Comparison of ENCODE assay signal across 18 cellular contexts in the genomic region with DNA sequence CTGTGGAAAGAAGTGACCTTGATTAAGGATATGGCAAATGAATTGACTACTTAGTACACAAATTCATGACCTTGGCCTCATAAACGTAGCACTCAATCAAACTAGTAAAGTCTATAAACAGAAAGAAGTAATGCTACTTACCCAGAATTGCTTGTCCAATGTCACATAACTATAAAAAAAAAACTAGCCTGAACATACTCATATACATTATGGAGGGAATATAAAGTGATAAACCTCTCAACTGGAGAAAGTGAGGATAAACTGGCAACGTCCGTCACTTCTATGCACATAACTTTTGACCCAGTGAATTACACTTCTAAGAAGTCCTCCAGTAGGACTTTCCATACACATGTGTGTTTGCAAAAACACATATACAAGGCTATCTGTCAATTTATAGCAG. TPM values are rescaled to one million over a fixed set of nuclear protein-coding genes. Genes with fewer than 3 reads are reported as not detected.
A peak's percentile ranks its signal among the peaks of the same experiment; 100 is the strongest.
DNase-seq lines count a peak whose midpoint lies in the region; ATAC-seq and TF ChIP-seq lines count a peak whose summit lies in the region.
"Had no signal": no experiment of that assay in that cellular context is flagged by ENCODE, and none has a peak within 500 bp of the region (broad histone marks: within the 10 kb centered on the region; RNA-seq: fewer than 3 reads in every experiment).

No MANE protein-coding gene starts in this region.

- no peaks in the 10 kb centered on the region for H3K9me2 ChIP-seq in PC-9 (ENCODE audit: insufficient read depth)

- BruUV-seq in PC-9 (replicated peaks; lab: Mats Ljungman, UMichigan) = no TSS peak

- H3K9me3 Mint-ChIP-seq in progenitor cell of endocrine pancreas (ENCODE audit: low read depth) = no peaks in the 10 kb centered on the region
- H3K9me3 Mint-ChIP-seq: CD8-positive, alpha-beta T cell; HFFc6 had no signal

- POLR2A ChIA-PET in PC-9 (lab: Charles Lee; ENCODE audit: unreplicated experiment) = no interaction called here

- H3K4me1 ChIP-seq in PC-9 (replicated peaks; ENCODE audit: insufficient read depth) (peaks cover 79% of the 10 kb centered on the region), transverse colon (peaks cover 26 to 61% (median 46%) of the 10 kb centered on the region in 4 donors)

- intact Hi-C loops in PC-9 (cut with micrococcal nuclease; ENCODE audit: unreplicated experiment) (no loop called here), left colon (cut with DNase I, micrococcal nuclease) (no loop called here), transverse colon (cut with DNase I; ENCODE audit: low total_unique reads) (no loop called here)

- H3K4me3 ChIP-seq in PC-9 (0 out of 2 replicates have a peak overlapping the region, but pooled peaks have one; percentile 29), transverse colon (no peak overlapping the region)
- H3K4me3 ChIP-seq: BLaER1 treated with 17β-estradiol and CSF1 and Interleukin-3, amounts not matched to agents 10 nM and 100 nM had no signal

- in situ Hi-C loops in transverse colon (cut with MboI; ENCODE audit: low pct_ligation_motif_present in 1 of 4, low pct_unique_long_range_greater_than_20kb in 1 of 4, low sequenced_read_pairs in 3 of 4) = no loop called here

- no peaks in the 10 kb centered on the region for H3K36me3 Mint-ChIP-seq in progenitor cell of endocrine pancreas (ENCODE audit: insufficient read depth)
- H3K36me3 Mint-ChIP-seq: CD8-positive, alpha-beta T cell had no signal

- H3K9me3 ChIP-seq in PC-9 (ENCODE audit: insufficient read depth, low read depth) (no peaks in the 10 kb centered on the region), transverse colon (no peaks in the 10 kb centered on the region)

- no peak overlapping the region for H2AFZ ChIP-seq in PC-9

- no peak overlapping the region for H3K4me3 Mint-ChIP-seq in progenitor cell of endocrine pancreas (ENCODE audit: low read depth)
- H3K4me3 Mint-ChIP-seq: B cell; CD8-positive, alpha-beta T cell; HFFc6 had no signal

- H3K27ac ChIP-seq in PC-9 (peak overlapping the region; percentile 96), transverse colon (peak overlapping the region; percentile 46 to 85 (median 68))
- H3K27ac ChIP-seq: BLaER1 treated with 17β-estradiol and CSF1 and Interleukin-3, amounts not matched to agents 10 nM and 100 nM had no signal

- no peaks in the 10 kb centered on the region for H3K79me2 ChIP-seq in PC-9 (ENCODE audit: low read depth)

- H3K27ac Mint-ChIP-seq in progenitor cell of endocrine pancreas = no peak overlapping the region
- H3K27ac Mint-ChIP-seq: B cell; CD8-positive, alpha-beta T cell; HFFc6 had no signal

- ATAC-seq in left colon = peak; percentile 64
- no peak for ATAC-seq in GM21526 (IDR thresholded peaks at IDR 0.05; ENCODE audit: low FRiP score, unreplicated experiment)
- no peak for ATAC-seq in HG03139 (IDR thresholded peaks at IDR 0.05; ENCODE audit: unreplicated experiment)
- ATAC-seq: CD8-positive, alpha-beta T cell; HCT116 had no signal

- no peak for TF ChIP-seq CTCF in PC-9 (conservative IDR thresholded peaks at IDR 0.05)
- no peak for TF ChIP-seq CTCF in transverse colon (IDR thresholded peaks at IDR 0.05)
- no peak for TF ChIP-seq CTCF in progenitor cell of endocrine pancreas (IDR thresholded peaks at IDR 0.05; ENCODE audit: unreplicated experiment)

- H4K20me1 ChIP-seq in PC-9 (ENCODE audit: insufficient read depth) = no peaks in the 10 kb centered on the region
- H4K20me1 ChIP-seq: BLaER1 treated with 17β-estradiol and CSF1 and Interleukin-3, amounts not matched to agents 10 nM and 100 nM had no signal

- peaks cover 44% of the 10 kb centered on the region for H3F3A ChIP-seq in PC-9 (ENCODE audit: insufficient read depth, low read depth)

- CTCF ChIA-PET in PC-9 (lab: Charles Lee) = no interaction called here

- no peak for TF ChIP-seq POLR2A in transverse colon (IDR thresholded peaks at IDR 0.05)

- H3K4me2 ChIP-seq in PC-9 = peak overlapping the region; percentile 72
- H3K4me2 ChIP-seq: BLaER1 treated with 17β-estradiol and CSF1 and Interleukin-3, amounts not matched to agents 10 nM and 100 nM had no signal

- H3K36me3 ChIP-seq in PC-9 (ENCODE audit: low read depth) (no peaks in the 10 kb centered on the region), transverse colon (no peaks in the 10 kb centered on the region)
- H3K36me3 ChIP-seq: BLaER1 treated with 17β-estradiol and CSF1 and Interleukin-3, amounts not matched to agents 10 nM and 100 nM had no signal

- no peak for DNase-seq in PC-9
- peak; percentile 9 for DNase-seq in dermis blood vessel endothelial cell
- no peak for DNase-seq in left colon
- DNase-seq in transverse colon = no peak
- DNase-seq in progenitor cell of endocrine pancreas (ENCODE audit: low spot score, unreplicated experiment) = no peak
- DNase-seq: Calu3; CD8-positive, alpha-beta T cell; DMS79 treated with DMSO at 0.1 percent for 48 hours; GF-D8; GOT3; H7; HFFc6 had no signal

- H3K27me3 ChIP-seq in PC-9 (ENCODE audit: insufficient read depth, low read depth) (no peaks in the 10 kb centered on the region), transverse colon (no peaks in the 10 kb centered on the region)
- H3K27me3 ChIP-seq: BLaER1 treated with 17β-estradiol and CSF1 and Interleukin-3, amounts not matched to agents 10 nM and 100 nM had no signal

- 48 to 52% methylated on average over 3 of the region's 3 CpGs for WGBS in transverse colon (ENCODE audit: low coverage in 1 of 2), 2 donors

- peaks cover 24% of the 10 kb centered on the region for H3K4me1 Mint-ChIP-seq in progenitor cell of endocrine pancreas (ENCODE audit: low read depth)
- H3K4me1 Mint-ChIP-seq: B cell had no signal

- peaks cover 5% of the 10 kb centered on the region for H3K27me3 Mint-ChIP-seq in progenitor cell of endocrine pancreas

- no peak for TF ChIP-seq EP300 in transverse colon (IDR thresholded peaks at IDR 0.05; ENCODE audit: low read depth)

RNA-seq across cellular contexts. Expression of gene SERP2, which starts 7.7 kb away (rescaled TPM):
- 0.70 and 0.90 TPM in 2 replicates for total RNA-seq in PC-9 (2021)
- total RNA-seq in dermis blood vessel endothelial cell = 1.4 and 1.5 TPM in 2 replicates
- 1 to 10 TPM; 3.2 to 6.4 TPM for total RNA-seq in left colon
- 1 to 10 TPM in 2 of 4 donors, not detected in 2; 1.8 to 2.4 TPM for total RNA-seq in transverse colon
- 6.3 and 6.8 TPM in 2 replicates for total RNA-seq in progenitor cell of endocrine pancreas
- total RNA-seq: A172; B cell; Calu3; CD8-positive, alpha-beta T cell had no signal
